In genomic region chr5:63025679-63026078, GRCh38 we compare ENCODE assay signal across 20 cellular contexts.
A peak's percentile ranks its signal among the peaks of the same experiment; 100 is the strongest.
DNase-seq lines count a peak whose midpoint lies in the region; ATAC-seq, FAIRE-seq and TF ChIP-seq lines count a peak whose summit lies in the region.
"Had no signal": no experiment of that assay in that cellular context is flagged by ENCODE, and none has a peak within 500 bp of the region (broad histone marks: within the 10 kb centered on the region; RNA-seq: fewer than 3 reads in every experiment).

No MANE protein-coding gene starts in this region.

- peak; percentile 90 for FAIRE-seq in A204.1 (lab: Jason Lieb, UNC)

- no peaks in the 10 kb centered on the region for H3F3A ChIP-seq in PC-3 (ENCODE audit: low read length, unreplicated experiment)

- H3K9ac ChIP-seq in KMS-11: no peak overlapping the region
- no peak overlapping the region for H3K9ac ChIP-seq in PC-3 (ENCODE audit: low read length)

- H4K20me1 ChIP-seq in KMS-11 (ENCODE audit: insufficient read depth): no peaks in the 10 kb centered on the region
- no peaks in the 10 kb centered on the region for H4K20me1 ChIP-seq in PC-3 (ENCODE audit: low read length)

- no peak overlapping the region for H3K4me3 ChIP-seq in KMS-11 (IDR thresholded peaks at IDR 0.05; ENCODE audit: insufficient read depth, low read depth, low read length)
- no peak overlapping the region for H3K4me3 ChIP-seq in PC-3 (ENCODE audit: low read length)
- H3K4me3 ChIP-seq: adrenal gland, mucosa of descending colon had no signal

- DNase-seq in HEK293T (ENCODE audit: extremely low spot score): no peak
- no peak for DNase-seq in PC-3
- no peak for DNase-seq in activated naive CD4-positive, alpha-beta T cell treated with anti-CD3 and anti-CD28 coated beads, Interleukin-2, amount 50 U/mL, for 72 hours (ENCODE audit: low spot score in 2 of 2)
- DNase-seq in hypothalamus (lab: John Stamatoyannopoulos, UW): no peak
- DNase-seq: ACHN; activated CD4-positive, alpha-beta memory T cell treated with anti-CD3 and anti-CD28 coated beads, Interleukin-2, amount 10 ng/mL, durations not matched to agents 7 days and 5 days; adrenal gland; CD4-positive, CD25-positive, alpha-beta regulatory T cell; mucosa of descending colon; NCI-H1417 treated with DMSO at 0.1 percent for 48 hours; nucleus accumbens; T-cell had no signal

- no peaks in the 10 kb centered on the region for H3K9me3 ChIP-seq in PC-3 (ENCODE audit: low read length)
- H3K9me3 ChIP-seq: adrenal gland had no signal

- H3K9me2 ChIP-seq in PC-3 (replicated peaks; ENCODE audit: low read length): no peaks in the 10 kb centered on the region

- H3K27me3 ChIP-seq in KMS-11 (ENCODE audit: insufficient read depth, low read depth) (no peaks in the 10 kb centered on the region), PC-3 (ENCODE audit: low read length) (no peaks in the 10 kb centered on the region)
- H3K27me3 ChIP-seq: adrenal gland had no signal

- TF ChIP-seq CTCF in KMS-11 (conservative IDR thresholded peaks at IDR 0.05; ENCODE audit: low read depth, low read length): no peak
- no peak for TF ChIP-seq CTCF in PC-3 (conservative IDR thresholded peaks at IDR 0.05; ENCODE audit: low read depth, low read length)

- CTCF ChIA-PET in HEK293T (lab: Yijun Ruan, JAX) (no interaction called here), PC-3 (lab: Charles Lee) (no interaction called here)

- H2AFZ ChIP-seq in KMS-11 (ENCODE audit: low read depth) (peak overlapping the region; percentile 20), PC-3 (ENCODE audit: low read length) (no peak overlapping the region)

- H3K4me2 ChIP-seq in KMS-11 (peak overlapping the region; percentile 39), PC-3 (ENCODE audit: low read length) (no peak overlapping the region)

- H3K36me3 ChIP-seq in KMS-11 (ENCODE audit: insufficient read depth) (no peaks in the 10 kb centered on the region), PC-3 (ENCODE audit: low read depth, low read length) (no peaks in the 10 kb centered on the region)
- H3K36me3 ChIP-seq: adrenal gland had no signal

- POLR2A ChIA-PET in HEK293T (lab: Yijun Ruan, JAX): no interaction called here
- POLR2A ChIA-PET in PC-3 (lab: Charles Lee; ENCODE audit: unreplicated experiment): no interaction called here

- peak; percentile 65 for ATAC-seq in GM18870 (IDR thresholded peaks at IDR 0.05; ENCODE audit: unreplicated experiment)
- peak; percentile 56 for ATAC-seq in HG02642 (IDR thresholded peaks at IDR 0.05; ENCODE audit: poor library complexity, unreplicated experiment)
- ATAC-seq in PC-3: no peak
- no peak for ATAC-seq in activated naive CD4-positive, alpha-beta T cell treated with anti-CD3 and anti-CD28 coated beads, Interleukin-2, amount 50 U/mL, for 72 hours
- ATAC-seq: esophagus mucosa, left lobe of liver, mucosa of descending colon, sciatic nerve, T-cell had no signal

- H3K79me2 ChIP-seq in KMS-11 (ENCODE audit: insufficient read depth, low read depth): no peaks in the 10 kb centered on the region
- no peaks in the 10 kb centered on the region for H3K79me2 ChIP-seq in PC-3 (ENCODE audit: low read length)

- H3K4me1 ChIP-seq in KMS-11 (ENCODE audit: low read depth, poor library complexity, severe bottlenecking): peaks cover 12% of the 10 kb centered on the region
- peaks cover 12% of the 10 kb centered on the region; the same call in 1 of the 2 replicates for H3K4me1 ChIP-seq in PC-3 (ENCODE audit: insufficient read depth, low read length)
- H3K4me1 ChIP-seq: adrenal gland had no signal

- peaks cover 0 to 8% of the 10 kb centered on the region in 2 donors for H3K9me3 Mint-ChIP-seq in activated naive CD4-positive, alpha-beta T cell treated with anti-CD3 and anti-CD28 coated beads, Interleukin-2, amount 50 U/mL, for 72 hours

- H3K36me3 Mint-ChIP-seq in activated naive CD4-positive, alpha-beta T cell treated with anti-CD3 and anti-CD28 coated beads, Interleukin-2, amount 50 U/mL, for 72 hours: peaks cover 0 to 6% of the 10 kb centered on the region in 2 donors
- H3K36me3 Mint-ChIP-seq: CD4-positive, CD25-positive, alpha-beta regulatory T cell; T-cell had no signal

- intact Hi-C loops in PC-3 (cut with micrococcal nuclease): no loop called here

- no peak overlapping the region for H3K27ac ChIP-seq in KMS-11
- no peak overlapping the region for H3K27ac ChIP-seq in PC-3 (ENCODE audit: low read length)
- H3K27ac ChIP-seq: adrenal gland had no signal

- no TSS peak for BruUV-seq in PC-3 (replicated peaks; lab: Mats Ljungman, UMichigan)

- H3K27ac Mint-ChIP-seq in activated naive CD4-positive, alpha-beta T cell treated with anti-CD3 and anti-CD28 coated beads, Interleukin-2, amount 50 U/mL, for 72 hours: no peak overlapping the region
- H3K27ac Mint-ChIP-seq: activated CD4-positive, alpha-beta memory T cell treated with anti-CD3 and anti-CD28 coated beads, Interleukin-2, amount 10 ng/mL, durations not matched to agents 7 days and 5 days; activated T-helper 2 cell treated with anti-CD3 and anti-CD28 coated beads, Interferon-gamma antibody, Interleukin-2, Interleukin-4, amounts not matched to agents 10 μg/mL and 5 μg/mL and 100 μg/mL, durations not matched to agents 14 hours and 24 hours and 36 hours; CD4-positive, CD25-positive, alpha-beta regulatory T cell; T-cell had no signal

TF ChIP-seq in HEK293T, 16 proteins besides CTCF, POLR2A, EP300 and RAD21:
- TF ChIP-seq ZNF384 (IDR thresholded peaks at IDR 0.05) (no peak), TARDBP (IDR thresholded peaks at IDR 0.05) (no peak), FOXM1 (IDR thresholded peaks at IDR 0.05; ENCODE audit: borderline replicate concordance) (no peak), LEF1 (IDR thresholded peaks at IDR 0.05; ENCODE audit: borderline replicate concordance) (no peak), CTBP1 (IDR thresholded peaks at IDR 0.05; ENCODE audit: borderline replicate concordance) (no peak), SP1 (IDR thresholded peaks at IDR 0.05) (no peak), ELF4 (IDR thresholded peaks at IDR 0.05) (no peak), FOXA1 (IDR thresholded peaks at IDR 0.05) (no peak), L3MBTL2 (conservative IDR thresholded peaks at IDR 0.05) (no peak), FOXK2 (IDR thresholded peaks at IDR 0.05) (no peak), NFRKB (IDR thresholded peaks at IDR 0.05) (no peak), HDGF (IDR thresholded peaks at IDR 0.05; ENCODE audit: borderline replicate concordance) (no peak), ARNT (IDR thresholded peaks at IDR 0.05) (no peak), BHLHE40 (IDR thresholded peaks at IDR 0.05; ENCODE audit: borderline replicate concordance) (no peak), SUZ12 (IDR thresholded peaks at IDR 0.05) (no peak)
- TF ChIP-seq, protein P1, sequence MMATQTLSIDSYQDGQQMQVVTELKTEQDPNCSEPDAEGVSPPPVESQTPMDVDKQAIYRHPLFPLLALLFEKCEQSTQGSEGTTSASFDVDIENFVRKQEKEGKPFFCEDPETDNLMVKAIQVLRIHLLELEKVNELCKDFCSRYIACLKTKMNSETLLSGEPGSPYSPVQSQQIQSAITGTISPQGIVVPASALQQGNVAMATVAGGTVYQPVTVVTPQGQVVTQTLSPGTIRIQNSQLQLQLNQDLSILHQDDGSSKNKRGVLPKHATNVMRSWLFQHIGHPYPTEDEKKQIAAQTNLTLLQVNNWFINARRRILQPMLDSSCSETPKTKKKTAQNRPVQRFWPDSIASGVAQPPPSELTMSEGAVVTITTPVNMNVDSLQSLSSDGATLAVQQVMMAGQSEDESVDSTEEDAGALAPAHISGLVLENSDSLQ (IDR thresholded peaks at IDR 0.05): no peak

Comparison
In these comparisons a context has a peak if more than half of its experiments do, and no peak if none do; other contexts are left out.
1. ATAC-seq: peak in GM18870 (single experiment) and HG02642 (single experiment); none in PC-3 (single experiment) and activated naive CD4-positive, alpha-beta T cell treated with anti-CD3 and anti-CD28 coated beads, Interleukin-2, amount 50 U/mL, for 72 hours (0 of 2).